Comparison of ENCODE assay signal across 8 cellular contexts in the genomic region with DNA sequence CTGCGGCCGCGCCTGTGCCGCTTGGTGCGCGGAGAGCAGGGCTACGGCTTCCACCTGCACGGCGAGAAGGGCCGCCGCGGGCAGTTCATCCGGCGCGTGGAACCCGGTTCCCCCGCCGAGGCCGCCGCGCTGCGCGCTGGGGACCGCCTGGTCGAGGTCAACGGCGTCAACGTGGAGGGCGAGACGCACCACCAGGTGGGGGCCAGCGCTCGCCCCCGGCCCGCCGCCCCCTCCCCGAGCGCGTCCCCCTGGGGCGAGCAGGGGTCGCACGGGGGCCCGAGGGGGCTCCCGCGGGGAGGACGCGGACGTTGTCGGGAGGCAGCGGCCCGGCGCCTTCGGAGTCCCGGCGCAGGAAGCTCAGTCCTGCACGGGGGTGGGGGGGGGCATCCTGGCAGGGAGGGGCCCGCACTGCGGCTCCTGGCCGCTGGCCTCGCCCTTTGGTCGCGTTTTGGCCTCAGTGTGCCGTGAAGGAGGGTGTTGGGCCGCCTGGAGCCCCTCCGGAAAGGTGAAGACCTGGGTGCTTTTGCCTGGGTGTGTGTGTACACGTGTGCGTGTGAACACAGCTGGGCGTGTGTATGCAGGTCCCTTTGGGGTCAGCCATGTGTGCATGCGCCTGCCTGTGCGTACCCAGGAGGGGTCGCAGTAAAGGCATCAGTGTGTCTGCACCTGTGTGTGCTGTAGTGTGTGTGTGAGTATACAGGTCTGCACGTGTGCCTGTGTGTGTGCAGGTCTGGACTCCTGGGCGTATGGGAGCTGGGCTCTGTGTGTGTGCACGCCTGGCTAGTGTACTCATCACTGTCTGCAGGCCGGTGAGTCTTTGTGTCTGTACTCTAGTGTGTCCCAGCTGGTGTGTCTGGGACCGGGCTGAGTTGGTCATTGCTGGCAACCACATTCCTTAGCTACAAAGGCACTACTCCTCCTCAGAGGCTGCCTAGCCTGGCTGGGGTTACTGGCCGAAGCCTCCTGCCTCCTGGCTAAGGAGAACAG. TPM values are rescaled to one million over a fixed set of nuclear protein-coding genes. Genes with fewer than 3 reads are reported as not detected.
DNase-seq lines count a peak whose midpoint lies in the region; ATAC-seq and TF ChIP-seq lines count a peak whose summit lies in the region.

No MANE protein-coding gene starts in this region.

- no peaks in the 10 kb centered on the region for H3K9me3 Mint-ChIP-seq in activated naive CD8-positive, alpha-beta T cell treated with anti-CD3 and anti-CD28 coated beads, Interleukin-2, amount 10 ng/mL, durations not matched to agents 7 days and 5 days

- TF ChIP-seq EP300 in stomach (IDR thresholded peaks at IDR 0.05): no peak

- H3K4me3 Mint-ChIP-seq in activated naive CD8-positive, alpha-beta T cell treated with anti-CD3 and anti-CD28 coated beads, Interleukin-2, amount 10 ng/mL, durations not matched to agents 7 days and 5 days: peak overlapping the region; percentile 47

- H3K27ac ChIP-seq in HUES48 (ENCODE audit: low read depth, low read length) (no peak overlapping the region), stomach (peak overlapping the region; percentile 72 to 95 (median 85))

- H3K27me3 Mint-ChIP-seq in activated naive CD8-positive, alpha-beta T cell treated with anti-CD3 and anti-CD28 coated beads, Interleukin-2, amount 10 ng/mL, durations not matched to agents 7 days and 5 days: peaks cover 14% of the 10 kb centered on the region

- no peak for TF ChIP-seq CTCF in stomach (IDR thresholded peaks at IDR 0.05)

- no peaks in the 10 kb centered on the region for H3K36me3 ChIP-seq in HUES48 (ENCODE audit: control insufficient read depth, insufficient read depth, low read length)
- peaks cover 4 to 27% (median 15%) of the 10 kb centered on the region in 4 donors for H3K36me3 ChIP-seq in stomach

- peak; percentile 21 for ATAC-seq in activated naive CD8-positive, alpha-beta T cell treated with anti-CD3 and anti-CD28 coated beads, Interleukin-2, amount 10 ng/mL, durations not matched to agents 7 days and 5 days (ENCODE audit: low read depth)
- no peak for ATAC-seq in GM18505 (IDR thresholded peaks at IDR 0.05; ENCODE audit: unreplicated experiment)
- ATAC-seq in HG03378 (IDR thresholded peaks at IDR 0.05; ENCODE audit: unreplicated experiment): no peak

- H3K9me3 ChIP-seq in HUES48 (ENCODE audit: control insufficient read depth, insufficient read depth, low read length): no peaks in the 10 kb centered on the region
- H3K9me3 ChIP-seq in stomach: no peaks in the 10 kb centered on the region

- no peak for TF ChIP-seq POLR2A in stomach (IDR thresholded peaks at IDR 0.05)
- TF ChIP-seq POLR2A in GM18505 (IDR thresholded peaks at IDR 0.05; ENCODE audit: borderline replicate concordance, extremely low read depth, insufficient read depth, insufficient read length): no peak

- DNase-seq in AG20443 (ENCODE audit: low spot score) (peak; percentile 57), iris pigment epithelial cell (ENCODE audit: low read depth) (peak; percentile 42), stomach (no peak), cerebellum (ENCODE audit: low spot score) (no peak)
- DNase-seq in activated naive CD8-positive, alpha-beta T cell treated with anti-CD3 and anti-CD28 coated beads, Interleukin-2, amount 10 ng/mL, durations not matched to agents 7 days and 5 days: peak; percentile 60

- no peak overlapping the region for H3K9ac ChIP-seq in HUES48 (ENCODE audit: low read depth, low read length)

- H3K27ac Mint-ChIP-seq in activated naive CD8-positive, alpha-beta T cell treated with anti-CD3 and anti-CD28 coated beads, Interleukin-2, amount 10 ng/mL, durations not matched to agents 7 days and 5 days: no peak overlapping the region

- H3K36me3 Mint-ChIP-seq in activated naive CD8-positive, alpha-beta T cell treated with anti-CD3 and anti-CD28 coated beads, Interleukin-2, amount 10 ng/mL, durations not matched to agents 7 days and 5 days: no peaks in the 10 kb centered on the region

- intact Hi-C loops in stomach (cut with DNase I; ENCODE audit: low total_unique reads): loop anchor here (10.0 kb wide), 1 partner anchor 57 kb away; no protein-coding TSS in a partner anchor

- peaks cover 15% of the 10 kb centered on the region for H3K4me1 Mint-ChIP-seq in activated naive CD8-positive, alpha-beta T cell treated with anti-CD3 and anti-CD28 coated beads, Interleukin-2, amount 10 ng/mL, durations not matched to agents 7 days and 5 days

- 2 to 26% (median 5%) methylated on average over 6 to 76 of the region's 76 CpGs for WGBS in stomach, 5 donors

- H3K27me3 ChIP-seq in HUES48 (ENCODE audit: control insufficient read depth, insufficient read depth, low read length) (peaks cover 32% of the 10 kb centered on the region), stomach (peaks cover 0 to 13% (median 0%) of the 10 kb centered on the region in 3 donors)

- POLR2A ChIA-PET in activated naive CD8-positive, alpha-beta T cell treated with anti-CD3 and anti-CD28 coated beads, Interleukin-2, amount 10 ng/mL, durations not matched to agents 7 days and 5 days (lab: Charles Lee): interaction anchor here (0.8 to 1.3 kb wide), 4 partner anchors 18 to 128 kb away, joined by 3 to 4 read pairs (median 4); partner anchors contain the start of genes NTHL1, TRAF7, TSC2 and ZNF598

- H3K4me1 ChIP-seq in HUES48 (ENCODE audit: control insufficient read depth, insufficient read depth, low read length): no peaks in the 10 kb centered on the region
- peaks cover 48 to 81% (median 71%) of the 10 kb centered on the region in 4 donors for H3K4me1 ChIP-seq in stomach

- H3K4me3 ChIP-seq in HUES48 (ENCODE audit: low read depth, low read length) (peak overlapping the region; percentile 49), stomach (peak overlapping the region; percentile 72 to 92 (median 78))

RNA-seq across cellular contexts. Expression of gene NHERF2, which starts 0.6 kb away (rescaled TPM):
- total RNA-seq in activated naive CD8-positive, alpha-beta T cell treated with anti-CD3 and anti-CD28 coated beads, Interleukin-2, amount 10 ng/mL, durations not matched to agents 7 days and 5 days: 1 to 10 TPM; 4.2 to 4.3 TPM
- 100 to 1,000 TPM in 2 of 5 donors, 10 to 100 TPM in 3; 17.4 to 201 (median 95.5) TPM for total RNA-seq in stomach
- 100 to 1,000 TPM in 2 of 3 donors, 10 to 100 TPM in 1; 65.4 to 236 (median 157) TPM for polyA plus RNA-seq in stomach
- total RNA-seq in cerebellum: 7.3 TPM

RNA-seq across cellular contexts. Expression of gene NPW, which starts 7.7 kb away (rescaled TPM):
- under 1 TPM in 1 of 2 experiments, not detected in 1; 0.42 TPM for total RNA-seq in activated naive CD8-positive, alpha-beta T cell treated with anti-CD3 and anti-CD28 coated beads, Interleukin-2, amount 10 ng/mL, durations not matched to agents 7 days and 5 days
- total RNA-seq in stomach (under 1 TPM in 1 of 5 donors, not detected in 4; 0.55 TPM), cerebellum (not detected)
- polyA plus RNA-seq in stomach: 10 to 100 TPM in 1 of 3 donors, 1 to 10 TPM in 2; 1.6 to 12.4 (median 2.4) TPM

RNA-seq across cellular contexts. Expression of gene ZNF598, which starts 17.7 kb away (rescaled TPM):
- 10 to 100 TPM; 67.8 to 77.1 TPM for total RNA-seq in activated naive CD8-positive, alpha-beta T cell treated with anti-CD3 and anti-CD28 coated beads, Interleukin-2, amount 10 ng/mL, durations not matched to agents 7 days and 5 days
- total RNA-seq in stomach: 10 to 100 TPM; 16.3 to 86.2 (median 34.8) TPM
- 10 to 100 TPM; 21.1 to 31.0 (median 21.4) TPM for polyA plus RNA-seq in stomach
- 8.6 TPM for total RNA-seq in cerebellum

RNA-seq across cellular contexts. Expression of gene NTHL1, which starts 20.3 kb away (rescaled TPM):
- 10 to 100 TPM; 19.4 to 20.7 TPM for total RNA-seq in activated naive CD8-positive, alpha-beta T cell treated with anti-CD3 and anti-CD28 coated beads, Interleukin-2, amount 10 ng/mL, durations not matched to agents 7 days and 5 days
- total RNA-seq in stomach (100 to 1,000 TPM in 2 of 5 donors, 1 to 10 TPM in 3; 2.3 to 663 (median 9.5) TPM), cerebellum (14.9 TPM)
- 10 to 100 TPM; 29.2 to 40.6 (median 36.6) TPM for polyA plus RNA-seq in stomach

RNA-seq across cellular contexts. Expression of gene TSC2, which starts 20.5 kb away (rescaled TPM):
- total RNA-seq in activated naive CD8-positive, alpha-beta T cell treated with anti-CD3 and anti-CD28 coated beads, Interleukin-2, amount 10 ng/mL, durations not matched to agents 7 days and 5 days: 100 to 1,000 TPM; 113 to 125 TPM
- total RNA-seq in stomach (100 to 1,000 TPM in 3 of 5 donors, 10 to 100 TPM in 2; 68.5 to 369 (median 118) TPM), cerebellum (85.0 TPM)
- 10 to 100 TPM; 40.8 to 46.0 (median 41.1) TPM for polyA plus RNA-seq in stomach

Comparison
In these comparisons a context has a peak if more than half of its experiments do, and no peak if none do; other contexts are left out.
1. DNase-seq: peak in AG20443 (single experiment), activated naive CD8-positive, alpha-beta T cell treated with anti-CD3 and anti-CD28 coated beads, Interleukin-2, amount 10 ng/mL, durations not matched to agents 7 days and 5 days (single experiment) and iris pigment epithelial cell (single experiment); none in stomach (single experiment) and cerebellum (single experiment).